8 cellular contexts compared by ENCODE assay signal in genomic region chr6:156767603-156768467, GRCh38. TPM values are rescaled to one million over a fixed set of nuclear protein-coding genes. Genes with fewer than 3 reads are reported as not detected.
DNase-seq lines count a peak whose midpoint lies in the region; ATAC-seq and TF ChIP-seq lines count a peak whose summit lies in the region.
"Had no signal": no experiment of that assay in that cellular context is flagged by ENCODE, and none has a peak within 500 bp of the region (broad histone marks: within the 10 kb centered on the region; RNA-seq: fewer than 3 reads in every experiment).

No MANE protein-coding gene starts in this region.

- no peaks in the 10 kb centered on the region for H3K9me2 ChIP-seq in MM.1S (replicated peaks; ENCODE audit: insufficient read depth, low read length)

- H3K9ac ChIP-seq in MM.1S (ENCODE audit: low read length), result no peak overlapping the region

- no peaks in the 10 kb centered on the region for H4K20me1 ChIP-seq in MM.1S (ENCODE audit: insufficient read depth, low read length)
- H4K20me1 ChIP-seq in osteoblast (ENCODE audit: insufficient read depth, low read length), result no peaks in the 10 kb centered on the region

- no peak overlapping the region for H3K4me3 ChIP-seq in MM.1S (ENCODE audit: low read length)
- H3K4me3 ChIP-seq in osteoblast (ENCODE audit: insufficient read depth, low read length), result no peak overlapping the region
- H3K4me3 ChIP-seq: SJCRH30 had no signal

- ATAC-seq in HG02642 (IDR thresholded peaks at IDR 0.05; ENCODE audit: poor library complexity, unreplicated experiment), result peak; percentile 95

- 0 out of 2 replicates have a peak overlapping the region, but pooled peaks have one; percentile 18 for H3K4me2 ChIP-seq in MM.1S (ENCODE audit: low read depth, low read length)
- H3K4me2 ChIP-seq in osteoblast (ENCODE audit: insufficient read depth, low read length), result no peak overlapping the region

- H3F3A ChIP-seq in MM.1S (ENCODE audit: insufficient read depth, low read length), result peaks cover 8% of the 10 kb centered on the region

- H3K27me3 ChIP-seq in MM.1S (replicated peaks; ENCODE audit: insufficient read depth, low read length) (no peaks in the 10 kb centered on the region), osteoblast (ENCODE audit: insufficient read depth, low read length) (no peaks in the 10 kb centered on the region)

- DNase-seq in GM19238 (ENCODE audit: insufficient read length, low spot score), result peak; percentile 53
- DNase-seq in MM.1S, result peak; percentile 22
- peak; percentile 81 for DNase-seq in osteoblast (ENCODE audit: insufficient read length, low spot score, missing footprints)
- DNase-seq in activated gamma-delta T cell (lab: John Stamatoyannopoulos, UW), result no peak
- DNase-seq in NK-92 (lab: John Stamatoyannopoulos, UW; ENCODE audit: unreplicated experiment), result no peak
- no peak for DNase-seq in NCI-H2196 treated with DMSO at 0.1 percent for 48 hours (lab: John Stamatoyannopoulos, UW; ENCODE audit: unreplicated experiment)
- DNase-seq: SJCRH30 had no signal

- peaks cover 13% of the 10 kb centered on the region for H3K4me1 ChIP-seq in MM.1S (ENCODE audit: low read length)
- H3K4me1 ChIP-seq in osteoblast (ENCODE audit: insufficient read depth, low read length), result no peaks in the 10 kb centered on the region
- H3K4me1 ChIP-seq: SJCRH30 had no signal

- H2AFZ ChIP-seq in MM.1S (ENCODE audit: low read length) (no peak overlapping the region), osteoblast (ENCODE audit: low read length) (no peak overlapping the region)

- H3K27ac ChIP-seq in MM.1S (ENCODE audit: low read length) (peak overlapping the region; percentile 18; the same call in 1 of the 2 replicates), osteoblast (ENCODE audit: low read depth, low read length) (no peak overlapping the region)
- H3K27ac ChIP-seq: SJCRH30 had no signal

- no peaks in the 10 kb centered on the region for H3K9me3 ChIP-seq in MM.1S (replicated peaks; ENCODE audit: insufficient read depth, low read length)
- H3K9me3 ChIP-seq in osteoblast (ENCODE audit: low read depth, low read length), result no peaks in the 10 kb centered on the region
- H3K9me3 ChIP-seq: SJCRH30 had no signal

- H3K79me2 ChIP-seq in MM.1S (ENCODE audit: low read length) (no peaks in the 10 kb centered on the region), osteoblast (ENCODE audit: insufficient read depth, low read length) (no peaks in the 10 kb centered on the region)

- H3K36me3 ChIP-seq in MM.1S (replicated peaks; ENCODE audit: insufficient read depth, low read length), result no peaks in the 10 kb centered on the region
- H3K36me3 ChIP-seq in osteoblast (ENCODE audit: insufficient read depth, low read length), result no peaks in the 10 kb centered on the region
- H3K36me3 ChIP-seq: SJCRH30 had no signal

- TF ChIP-seq CTCF in MM.1S (IDR thresholded peaks at IDR 0.05; ENCODE audit: low read length), result no peak
- no peak for TF ChIP-seq CTCF in osteoblast (IDR thresholded peaks at IDR 0.05; ENCODE audit: extremely low read depth, low read depth, low read length)

RNA-seq across cellular contexts. Expression of gene ARID1B, which starts 9.3 kb away (rescaled TPM):
- total RNA-seq in osteoblast, result 55.0 and 64.2 TPM in 2 replicates

Comparison
In these comparisons a context has a peak if more than half of its experiments do, and no peak if none do; other contexts are left out.
1. DNase-seq: peak in GM19238 (single experiment), MM.1S (single experiment) and osteoblast (single experiment); none in activated gamma-delta T cell (single experiment), NK-92 (single experiment) and NCI-H2196 treated with DMSO at 0.1 percent for 48 hours (single experiment).